1 cellular context compared by ENCODE assay signal in genomic region chr11:92224394-92225205, GRCh38.
TF ChIP-seq lines count a peak whose summit lies in the region.

FAT3 (plus strand) TSS chr11:92224818; CDS start chr11:92352113, 127,295 bp downstream.

TF ChIP-seq in HEK293, 187 proteins besides CTCF, POLR2A, EP300 and RAD21 (continued from another document and continues in another):
- no peak for TF ChIP-seq RBAK (tag by site-specific recombination; IDR thresholded peaks at IDR 0.05)
- no peak for TF ChIP-seq ZNF23 (tag by site-specific recombination; IDR thresholded peaks at IDR 0.05; ENCODE audit: borderline replicate concordance)
- no peak; the same call in 1 of the 2 replicates for TF ChIP-seq ZNF335 (tag by site-specific recombination; conservative IDR thresholded peaks at IDR 0.05)
- no peak for TF ChIP-seq SCRT2 (tag by site-specific recombination; IDR thresholded peaks at IDR 0.05)
- no peak for TF ChIP-seq ZNF768 (tag by site-specific recombination; IDR thresholded peaks at IDR 0.05)
- TF ChIP-seq ZNF2 (tag by site-specific recombination; IDR thresholded peaks at IDR 0.05), result 0 out of 2 replicates have a peak, but pooled peaks have one; percentile 40
- TF ChIP-seq GLIS1 (tag by site-specific recombination; IDR thresholded peaks at IDR 0.05), result no peak
- no peak for TF ChIP-seq ZNF514 (tag by site-specific recombination; IDR thresholded peaks at IDR 0.05)
- no peak for TF ChIP-seq ZNF114 (tag by site-specific recombination; IDR thresholded peaks at IDR 0.05)
- TF ChIP-seq ZSCAN18 (tag by site-specific recombination; IDR thresholded peaks at IDR 0.05), result no peak
- TF ChIP-seq TSHZ1 (tag by site-specific recombination; IDR thresholded peaks at IDR 0.05; ENCODE audit: borderline replicate concordance), result no peak
- TF ChIP-seq ZNF19 (tag by site-specific recombination; IDR thresholded peaks at IDR 0.05; ENCODE audit: low read depth), result no peak
- no peak for TF ChIP-seq HOXC10 (CRISPR knock-in tag; IDR thresholded peaks at IDR 0.05)
- TF ChIP-seq ZSCAN4 (tag by site-specific recombination; IDR thresholded peaks at IDR 0.05), result no peak
- TF ChIP-seq PRDM2 (tag by site-specific recombination; IDR thresholded peaks at IDR 0.05; ENCODE audit: borderline replicate concordance), result no peak
- peak; percentile 90 for TF ChIP-seq ZNF398 (tag by site-specific recombination; IDR thresholded peaks at IDR 0.05)
- TF ChIP-seq ZNF48 (tag by site-specific recombination; IDR thresholded peaks at IDR 0.05), result no peak
- no peak for TF ChIP-seq YY2 (tag by site-specific recombination; IDR thresholded peaks at IDR 0.05)
- TF ChIP-seq ZNF501 (tag by site-specific recombination; IDR thresholded peaks at IDR 0.05), result no peak
- TF ChIP-seq ZNF366 (tag by site-specific recombination; conservative IDR thresholded peaks at IDR 0.05), result peak; percentile 51
- TF ChIP-seq ZNF146 (tag by site-specific recombination; IDR thresholded peaks at IDR 0.05), result no peak
- TF ChIP-seq FEZF1 (tag by site-specific recombination; IDR thresholded peaks at IDR 0.05), result peak; percentile 35; the same call in 1 of the 2 replicates
- TF ChIP-seq ZBTB6 (tag by site-specific recombination; IDR thresholded peaks at IDR 0.05), result peak; percentile 47; the same call in 1 of the 2 replicates
- TF ChIP-seq ATF2 (tag by site-specific recombination; IDR thresholded peaks at IDR 0.05; ENCODE audit: low read depth), result no peak
- no peak for TF ChIP-seq SETDB1 (IDR thresholded peaks at IDR 0.05; ENCODE audit: insufficient read length, low read length)
- TF ChIP-seq ZNF341 (tag by site-specific recombination; IDR thresholded peaks at IDR 0.05; ENCODE audit: low read depth), result peak; percentile 98
- no peak for TF ChIP-seq KLF7 (tag by site-specific recombination; IDR thresholded peaks at IDR 0.05; ENCODE audit: borderline replicate concordance)
- TF ChIP-seq KLF9 (tag by site-specific recombination; IDR thresholded peaks at IDR 0.05; ENCODE audit: low read depth), result peak; percentile 44; the same call in 1 of the 2 replicates
- TF ChIP-seq SP7 (tag by site-specific recombination; IDR thresholded peaks at IDR 0.05), result peak; percentile 44
- TF ChIP-seq ZBTB49 (tag by site-specific recombination; IDR thresholded peaks at IDR 0.05; ENCODE audit: low read depth), result no peak
- peak; percentile 92 for TF ChIP-seq EGR2 (tag by site-specific recombination; IDR thresholded peaks at IDR 0.05; ENCODE audit: low read depth)
- no peak for TF ChIP-seq ZBTB21 (tag by site-specific recombination; IDR thresholded peaks at IDR 0.05)
- TF ChIP-seq ZNF792 (tag by site-specific recombination; IDR thresholded peaks at IDR 0.05), result no peak
- no peak for TF ChIP-seq YY1 (tag by site-specific recombination; IDR thresholded peaks at IDR 0.05)
- no peak for TF ChIP-seq BCL11A (tag by site-specific recombination; IDR thresholded peaks at IDR 0.05; ENCODE audit: low read depth)
- TF ChIP-seq ZNF777 (tag by site-specific recombination; IDR thresholded peaks at IDR 0.05; ENCODE audit: borderline replicate concordance), result no peak
- TF ChIP-seq ZBTB44 (tag by site-specific recombination; IDR thresholded peaks at IDR 0.05), result no peak
- TF ChIP-seq ZSCAN30 (tag by site-specific recombination; IDR thresholded peaks at IDR 0.05), result 0 out of 2 replicates have a peak, but pooled peaks have one; percentile 11
- no peak for TF ChIP-seq ZFP3 (tag by site-specific recombination; IDR thresholded peaks at IDR 0.05; ENCODE audit: low read depth)
